Comparison of ENCODE assay signal across 9 cellular contexts in the genomic region with DNA sequence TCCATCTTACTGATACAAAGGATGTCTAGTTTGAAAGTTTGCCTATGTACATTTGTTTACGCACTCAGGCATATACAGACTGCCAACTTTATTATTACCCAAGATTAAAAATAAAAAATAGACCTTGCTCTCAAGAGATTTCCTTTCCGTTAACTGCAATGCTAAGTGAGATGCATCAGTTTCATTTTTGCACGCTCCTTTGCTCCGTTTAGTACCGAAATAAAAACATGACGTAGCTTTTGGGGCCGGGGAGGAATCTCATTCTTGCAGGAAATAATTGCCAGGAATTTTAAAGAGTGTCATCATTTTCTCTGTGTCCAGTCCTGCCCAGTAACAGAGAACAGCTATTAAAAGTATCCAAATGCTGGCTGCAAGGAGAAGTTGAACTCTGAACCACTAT.
DNase-seq lines count a peak whose midpoint lies in the region; ATAC-seq and TF ChIP-seq lines count a peak whose summit lies in the region.
"Had no signal": no experiment of that assay in that cellular context is flagged by ENCODE, and none has a peak within 500 bp of the region (broad histone marks: within the 10 kb centered on the region; RNA-seq: fewer than 3 reads in every experiment).

No MANE protein-coding gene starts in this region.

- no peak for DNase-seq in Right ventricle myocardium inferior (ENCODE audit: missing footprints)
- DNase-seq in cardiac septum (ENCODE audit: low spot score), result no peak
- DNase-seq in OCI-LY7 (ENCODE audit: low spot score), result peak; percentile 61
- DNase-seq in left lung, result no peak
- no peak for DNase-seq in aorta
- DNase-seq in HEK293T (ENCODE audit: extremely low spot score), result no peak
- no peak for DNase-seq in mesendoderm
- no peak for DNase-seq in GOT3 (lab: John Stamatoyannopoulos, UW)
- DNase-seq: activated CD4-positive, alpha-beta T cell treated with anti-CD3 and anti-CD28 coated beads for 1 hour had no signal

- H3K36me3 ChIP-seq in OCI-LY7 (ENCODE audit: insufficient read depth, low read length) (no peaks in the 10 kb centered on the region), left lung (no peaks in the 10 kb centered on the region), aorta (ENCODE audit: control insufficient read depth in 1 of 2, insufficient read depth in 2 of 2, low read length in 1 of 2) (no peaks in the 10 kb centered on the region), mesendoderm (ENCODE audit: control insufficient read depth, insufficient read depth, low read length) (no peaks in the 10 kb centered on the region)

- H3K9me3 ChIP-seq in OCI-LY7 (ENCODE audit: low read length), result no peaks in the 10 kb centered on the region
- H3K9me3 ChIP-seq in left lung, result no peaks in the 10 kb centered on the region
- no peaks in the 10 kb centered on the region for H3K9me3 ChIP-seq in aorta (ENCODE audit: control insufficient read depth, low read length)

- no peak overlapping the region for H2BK120ac ChIP-seq in mesendoderm (ENCODE audit: low read depth, low read length)

- no TSS peak for BruUV-seq in OCI-LY7 (replicated peaks; lab: Mats Ljungman, UMichigan)

- no peak overlapping the region for H2AK5ac ChIP-seq in mesendoderm (ENCODE audit: low read length)

- no peaks in the 10 kb centered on the region for H3K9me2 ChIP-seq in OCI-LY7 (ENCODE audit: insufficient read depth, low read length)

- CTCF ChIA-PET in OCI-LY7 (lab: Charles Lee; ENCODE audit: unreplicated experiment) (no interaction called here), HEK293T (lab: Yijun Ruan, JAX) (no interaction called here)

- intact Hi-C loops in Right ventricle myocardium inferior (cut with DNase I) (loop anchor here (5.0 kb wide), 2 partner anchors 40 to 170 kb away; partner anchors contain the start of gene SLC8A1), cardiac septum (cut with DNase I) (loop anchor here (2.0 to 10.0 kb wide), 6 partner anchors 40 to 272 kb away; no protein-coding TSS in a partner anchor), OCI-LY7 (cut with micrococcal nuclease; ENCODE audit: unreplicated experiment) (loop anchor here (2.0 to 5.0 kb wide), 3 partner anchors 38 to 165 kb away; no protein-coding TSS in a partner anchor), left lung (cut with DNase I) (no loop called here), aorta (cut with DNase I) (loop anchor here in 1 of 2 donors (5.0 to 10.0 kb wide), 2 partner anchors 40 to 152 kb away; no protein-coding TSS in a partner anchor)

- H4K5ac ChIP-seq in mesendoderm (ENCODE audit: low read length), result no peak overlapping the region

- H3K27me3 ChIP-seq in left lung (no peaks in the 10 kb centered on the region), aorta (ENCODE audit: control insufficient read depth in 1 of 2, insufficient read depth in 2 of 2, low read length in 1 of 2) (no peaks in the 10 kb centered on the region), mesendoderm (ENCODE audit: insufficient read depth, low read length, poor library complexity) (no peaks in the 10 kb centered on the region)

- WGBS in aorta, 2 donors, result 13 to 26% methylated on average over 7 of the region's 7 CpGs
- WGBS in mesendoderm (ENCODE audit: extremely low coverage, insufficient coverage, low lambda C conversion rate), result no CpG with 5 or more reads among the region's 7 CpGs

- H3K4me1 ChIP-seq in OCI-LY7 (ENCODE audit: insufficient read depth, low read length, poor library complexity, severe bottlenecking) (peaks cover 83% of the 10 kb centered on the region), left lung (peaks cover 0 to 7% of the 10 kb centered on the region in 2 donors), aorta (ENCODE audit: control insufficient read depth in 1 of 2, insufficient read depth in 2 of 2, low read length in 2 of 2) (peaks cover 4 to 5% of the 10 kb centered on the region in 2 donors), mesendoderm (ENCODE audit: control insufficient read depth, low read depth, low read length) (no peaks in the 10 kb centered on the region)

- peak overlapping the region; percentile 88 for H3K4me2 ChIP-seq in OCI-LY7 (ENCODE audit: low read length)
- H3K4me2 ChIP-seq in mesendoderm (ENCODE audit: low read length), result no peak overlapping the region

- H4K20me1 ChIP-seq in OCI-LY7 (ENCODE audit: insufficient read depth, low read length), result no peaks in the 10 kb centered on the region

- no peak overlapping the region for H4K8ac ChIP-seq in mesendoderm (ENCODE audit: low read depth, low read length)

- H2BK5ac ChIP-seq in mesendoderm (ENCODE audit: low read length), result no peak overlapping the region

- peak overlapping the region; percentile 94 for H2AFZ ChIP-seq in OCI-LY7 (ENCODE audit: low read length)

- no peak overlapping the region for H3K9ac ChIP-seq in mesendoderm (ENCODE audit: low read length)

- TF ChIP-seq CTCF in OCI-LY7 (conservative IDR thresholded peaks at IDR 0.05; ENCODE audit: low read length), result no peak
- TF ChIP-seq CTCF in left lung (IDR thresholded peaks at IDR 0.05), result no peak

- peak overlapping the region; percentile 84 for H3K27ac ChIP-seq in OCI-LY7 (ENCODE audit: low read depth, low read length, poor library complexity, severe bottlenecking)
- peak overlapping the region; percentile 15 to 50 for H3K27ac ChIP-seq in left lung
- H3K27ac ChIP-seq in aorta (ENCODE audit: low read depth in 1 of 2, low read length in 2 of 2), result peak overlapping the region; percentile 49 to 75
- H3K27ac ChIP-seq in mesendoderm (ENCODE audit: low read depth, low read length), result no peak overlapping the region

- H3K56ac ChIP-seq in mesendoderm (ENCODE audit: low read length), result no peak overlapping the region

- POLR2A ChIA-PET in OCI-LY7 (lab: Charles Lee) (interaction anchor here (0.5 to 4.3 kb wide), 10 partner anchors 10 to 1364 kb away, joined by 3 to 25 read pairs (median 5); no protein-coding TSS in a partner anchor), HEK293T (lab: Yijun Ruan, JAX) (no interaction called here)

- no peak overlapping the region for H2BK15ac ChIP-seq in mesendoderm (replicated peaks; ENCODE audit: low read depth)

- no peaks in the 10 kb centered on the region for H3K79me1 ChIP-seq in mesendoderm (ENCODE audit: low read length)

- ATAC-seq in Right ventricle myocardium inferior (peak; percentile 21), left lung (no peak), aorta (ENCODE audit: low FRiP score) (peak; percentile 44)

- H3K4me3 ChIP-seq in OCI-LY7 (ENCODE audit: low read depth, low read length, poor library complexity, severe bottlenecking), result peak overlapping the region; percentile 63
- H3K4me3 ChIP-seq in left lung, result no peak overlapping the region
- H3K4me3 ChIP-seq in aorta (ENCODE audit: low read length in 2 of 2), result peak overlapping the region; percentile 43 to 47
- no peak overlapping the region for H3K4me3 ChIP-seq in mesendoderm (ENCODE audit: low read length)

- no peak overlapping the region for H3K23ac ChIP-seq in mesendoderm (ENCODE audit: low read length)

- H3K4ac ChIP-seq in mesendoderm (ENCODE audit: low read depth, low read length), result no peak overlapping the region

- H3K79me2 ChIP-seq in OCI-LY7 (ENCODE audit: insufficient read depth, low read depth, low read length) (no peaks in the 10 kb centered on the region), mesendoderm (ENCODE audit: control insufficient read depth, insufficient read depth, low read length) (no peaks in the 10 kb centered on the region)

- H3K18ac ChIP-seq in mesendoderm (ENCODE audit: low read length), result no peak overlapping the region

TF ChIP-seq in HEK293T, 16 proteins besides CTCF, POLR2A, EP300 and RAD21:
- TF ChIP-seq PKNOX1 (IDR thresholded peaks at IDR 0.05), result no peak
- TF ChIP-seq CTBP1 (IDR thresholded peaks at IDR 0.05; ENCODE audit: borderline replicate concordance), result no peak
- no peak for TF ChIP-seq TARDBP (IDR thresholded peaks at IDR 0.05)
- no peak for TF ChIP-seq ZNF384 (IDR thresholded peaks at IDR 0.05)
- no peak for TF ChIP-seq FOXK2 (IDR thresholded peaks at IDR 0.05)
- no peak for TF ChIP-seq FOXA1 (IDR thresholded peaks at IDR 0.05)
- no peak for TF ChIP-seq LEF1 (IDR thresholded peaks at IDR 0.05; ENCODE audit: borderline replicate concordance)
- TF ChIP-seq NFRKB (IDR thresholded peaks at IDR 0.05), result no peak
- no peak for TF ChIP-seq ELF4 (IDR thresholded peaks at IDR 0.05)
- no peak for TF ChIP-seq SP1 (IDR thresholded peaks at IDR 0.05)
- no peak for TF ChIP-seq FOXM1 (IDR thresholded peaks at IDR 0.05; ENCODE audit: borderline replicate concordance)
- TF ChIP-seq L3MBTL2 (conservative IDR thresholded peaks at IDR 0.05), result no peak
- no peak for TF ChIP-seq BHLHE40 (IDR thresholded peaks at IDR 0.05; ENCODE audit: borderline replicate concordance)
- no peak for TF ChIP-seq ARNT (IDR thresholded peaks at IDR 0.05)
- no peak for TF ChIP-seq HDGF (IDR thresholded peaks at IDR 0.05; ENCODE audit: borderline replicate concordance)
- TF ChIP-seq SUZ12 (IDR thresholded peaks at IDR 0.05), result no peak

Comparison
In these comparisons a context has a peak if more than half of its experiments do, and no peak if none do; other contexts are left out.
1. H3K4me3 ChIP-seq: peak in OCI-LY7 (single experiment) and aorta (2 of 2); none in left lung (0 of 2) and mesendoderm (single experiment).
2. intact Hi-C loops: an anchor here in Right ventricle myocardium inferior (5.0 kb wide), cardiac septum (2.0 to 10.0 kb wide) and OCI-LY7 (2.0 to 5.0 kb wide); none called in left lung.